ENCODE assay signal across 12 cellular contexts in genomic region chr6:106082735-106083398, GRCh38. TPM values are rescaled to one million over a fixed set of nuclear protein-coding genes. Genes with fewer than 3 reads are reported as not detected.
DNase-seq lines count a peak whose midpoint lies in the region; ATAC-seq and TF ChIP-seq lines count a peak whose summit lies in the region.
"Had no signal": no experiment of that assay in that cellular context is flagged by ENCODE, and none has a peak within 500 bp of the region (broad histone marks: within the 10 kb centered on the region; RNA-seq: fewer than 3 reads in every experiment).

No MANE protein-coding gene starts in this region.

- in situ Hi-C loops in GM13976 (cut with MboI; ENCODE audit: low sequenced_read_pairs, unreplicated experiment): loop anchor here (25.0 kb wide), 1 partner anchor 596 kb away; no protein-coding TSS in a partner anchor

- peak overlapping the region; percentile 66 for H3K27ac ChIP-seq in smooth muscle cell (ENCODE audit: low read depth)

- no peaks in the 10 kb centered on the region for H4K20me1 ChIP-seq in smooth muscle cell (ENCODE audit: low read depth)

- 40% methylated on average over 6 of the region's 6 CpGs for WGBS in smooth muscle cell (ENCODE audit: low lambda C conversion rate)

- H3K9me3 ChIP-seq in smooth muscle cell (replicated peaks; ENCODE audit: low read depth): no peaks in the 10 kb centered on the region

- H3K27me3 Mint-ChIP-seq in activated CD8-positive, alpha-beta T cell treated with anti-CD3 and anti-CD28 coated beads for 36 hours: peaks cover 30% of the 10 kb centered on the region
- H3K27me3 Mint-ChIP-seq in activated CD8-positive, alpha-beta T cell treated with anti-CD3 and anti-CD28 coated beads, Interleukin-2, amount 10 ng/mL, durations not matched to agents 7 days and 5 days (ENCODE audit: low read depth): peaks cover 25% of the 10 kb centered on the region
- H3K27me3 Mint-ChIP-seq in effector memory CD8-positive, alpha-beta T cell: no peaks in the 10 kb centered on the region

- peaks cover 15% of the 10 kb centered on the region for H3F3A ChIP-seq in smooth muscle cell (ENCODE audit: low read depth)

- H3K27me3 ChIP-seq in smooth muscle cell (ENCODE audit: low read depth): peaks cover 18% of the 10 kb centered on the region

- peak overlapping the region; percentile 57 for H3K9ac ChIP-seq in smooth muscle cell (ENCODE audit: low read depth)

- H3K36me3 ChIP-seq in smooth muscle cell (ENCODE audit: low read depth): no peaks in the 10 kb centered on the region

- H3K4me2 ChIP-seq in smooth muscle cell: peak overlapping the region; percentile 98

- ATAC-seq in activated CD8-positive, alpha-beta T cell treated with anti-CD3 and anti-CD28 coated beads for 36 hours: peak; percentile 23
- no peak for ATAC-seq in activated CD8-positive, alpha-beta T cell treated with anti-CD3 and anti-CD28 coated beads, Interleukin-2, amount 10 ng/mL, durations not matched to agents 7 days and 5 days
- ATAC-seq in effector memory CD8-positive, alpha-beta T cell (replicated peaks): no peak

- H3K4me1 Mint-ChIP-seq in activated CD8-positive, alpha-beta T cell treated with anti-CD3 and anti-CD28 coated beads for 36 hours (ENCODE audit: low read depth): peaks cover 41% of the 10 kb centered on the region
- peaks cover 47% of the 10 kb centered on the region for H3K4me1 Mint-ChIP-seq in activated CD8-positive, alpha-beta T cell treated with anti-CD3 and anti-CD28 coated beads, Interleukin-2, amount 10 ng/mL, durations not matched to agents 7 days and 5 days (ENCODE audit: low read depth)
- H3K4me1 Mint-ChIP-seq in effector memory CD8-positive, alpha-beta T cell (ENCODE audit: low read depth in 2 of 2): peaks cover 42% of the 10 kb centered on the region in 2 donors

- no peak overlapping the region for H2AFZ ChIP-seq in smooth muscle cell (ENCODE audit: low read depth)

- no peak for DNase-seq in activated CD8-positive, alpha-beta T cell treated with anti-CD3 and anti-CD28 coated beads for 36 hours
- no peak for DNase-seq in activated CD8-positive, alpha-beta T cell treated with anti-CD3 and anti-CD28 coated beads, Interleukin-2, amount 10 ng/mL, durations not matched to agents 7 days and 5 days
- DNase-seq in RKO (ENCODE audit: low spot score) (peak; percentile 81), smooth muscle cell (lab: John Stamatoyannopoulos, UW; ENCODE audit: unreplicated experiment) (no peak), cortex of kidney (lab: John Stamatoyannopoulos, UW) (no peak), GM13976 (ENCODE audit: low spot score) (no peak), cerebellar cortex (ENCODE audit: low spot score) (no peak)
- no peak for DNase-seq in effector memory CD8-positive, alpha-beta T cell
- DNase-seq: activated B cell treated with CpG ODN at 0.5 μM for 24 hours, NCI-H2029 had no signal

- peaks cover 9% of the 10 kb centered on the region for H3K79me2 ChIP-seq in smooth muscle cell (ENCODE audit: low read depth)

- CTCF ChIA-PET in activated CD8-positive, alpha-beta T cell treated with anti-CD3 and anti-CD28 coated beads for 36 hours (lab: Charles Lee): interaction anchor here (1.1 to 2.5 kb wide), 3 partner anchors 26 to 140 kb away, joined by 3 to 15 read pairs (median 4); no protein-coding TSS in a partner anchor
- CTCF ChIA-PET in activated CD8-positive, alpha-beta T cell treated with anti-CD3 and anti-CD28 coated beads, Interleukin-2, amount 10 ng/mL, durations not matched to agents 7 days and 5 days (lab: Charles Lee): interaction anchor here (0.7 to 3.1 kb wide), 10 partner anchors 9 to 651 kb away, joined by 3 to 13 read pairs (median 3); no protein-coding TSS in a partner anchor

- no peak overlapping the region for H3K4me3 Mint-ChIP-seq in activated CD8-positive, alpha-beta T cell treated with anti-CD3 and anti-CD28 coated beads for 36 hours
- H3K4me3 Mint-ChIP-seq in activated CD8-positive, alpha-beta T cell treated with anti-CD3 and anti-CD28 coated beads, Interleukin-2, amount 10 ng/mL, durations not matched to agents 7 days and 5 days: no peak overlapping the region
- H3K4me3 Mint-ChIP-seq in effector memory CD8-positive, alpha-beta T cell: peak overlapping the region in 1 of 2 donors; percentile 96
- H3K4me3 Mint-ChIP-seq: activated B cell treated with CpG ODN at 0.5 μM for 24 hours, B cell, brain had no signal

- H3K4me3 ChIP-seq in smooth muscle cell: no peak overlapping the region

- peaks cover 3% of the 10 kb centered on the region for H3K36me3 Mint-ChIP-seq in activated CD8-positive, alpha-beta T cell treated with anti-CD3 and anti-CD28 coated beads for 36 hours (ENCODE audit: low read depth)
- H3K36me3 Mint-ChIP-seq in activated CD8-positive, alpha-beta T cell treated with anti-CD3 and anti-CD28 coated beads, Interleukin-2, amount 10 ng/mL, durations not matched to agents 7 days and 5 days (ENCODE audit: low read depth): peaks cover 5% of the 10 kb centered on the region
- H3K36me3 Mint-ChIP-seq in effector memory CD8-positive, alpha-beta T cell (ENCODE audit: insufficient read depth): peaks cover 6% of the 10 kb centered on the region
- H3K36me3 Mint-ChIP-seq: brain had no signal

- POLR2A ChIA-PET in activated CD8-positive, alpha-beta T cell treated with anti-CD3 and anti-CD28 coated beads for 36 hours (lab: Charles Lee): interaction anchor here (1.0 to 1.4 kb wide), 5 partner anchors 13 to 191 kb away, joined by 3 to 6 read pairs (median 3); no protein-coding TSS in a partner anchor
- POLR2A ChIA-PET in activated CD8-positive, alpha-beta T cell treated with anti-CD3 and anti-CD28 coated beads, Interleukin-2, amount 10 ng/mL, durations not matched to agents 7 days and 5 days (lab: Charles Lee): interaction anchor here (1.0 to 1.2 kb wide), 2 partner anchors 10 to 91 kb away, joined by 3 read pairs; no protein-coding TSS in a partner anchor

- no peaks in the 10 kb centered on the region for H3K9me3 Mint-ChIP-seq in activated CD8-positive, alpha-beta T cell treated with anti-CD3 and anti-CD28 coated beads for 36 hours
- no peaks in the 10 kb centered on the region for H3K9me3 Mint-ChIP-seq in activated CD8-positive, alpha-beta T cell treated with anti-CD3 and anti-CD28 coated beads, Interleukin-2, amount 10 ng/mL, durations not matched to agents 7 days and 5 days (ENCODE audit: insufficient read depth)
- H3K9me3 Mint-ChIP-seq in effector memory CD8-positive, alpha-beta T cell: no peaks in the 10 kb centered on the region
- H3K9me3 Mint-ChIP-seq: activated B cell treated with CpG ODN at 0.5 μM for 24 hours had no signal

- no peak for TF ChIP-seq CTCF in activated CD8-positive, alpha-beta T cell treated with anti-CD3 and anti-CD28 coated beads for 36 hours (IDR thresholded peaks at IDR 0.05)
- TF ChIP-seq CTCF in smooth muscle cell (IDR thresholded peaks at IDR 0.05; ENCODE audit: borderline replicate concordance, insufficient read depth, poor library complexity, severe bottlenecking) (no peak), GM13976 (IDR thresholded peaks at IDR 0.05; ENCODE audit: borderline replicate concordance, control extremely low read depth, extremely low read depth, insufficient read depth, missing control alignments) (no peak)

- intact Hi-C loops in activated CD8-positive, alpha-beta T cell treated with anti-CD3 and anti-CD28 coated beads for 36 hours (cut with micrococcal nuclease): no loop called here

- H3K4me1 ChIP-seq in smooth muscle cell (ENCODE audit: low read depth): peaks cover 51% of the 10 kb centered on the region

- peak overlapping the region; percentile 14 for H3K27ac Mint-ChIP-seq in activated CD8-positive, alpha-beta T cell treated with anti-CD3 and anti-CD28 coated beads for 36 hours
- H3K27ac Mint-ChIP-seq in activated CD8-positive, alpha-beta T cell treated with anti-CD3 and anti-CD28 coated beads, Interleukin-2, amount 10 ng/mL, durations not matched to agents 7 days and 5 days: no peak overlapping the region
- H3K27ac Mint-ChIP-seq in effector memory CD8-positive, alpha-beta T cell: peak overlapping the region; percentile 69 to 80
- H3K27ac Mint-ChIP-seq: activated B cell treated with CpG ODN at 0.5 μM for 24 hours, B cell had no signal

RNA-seq across cellular contexts. Expression of gene PRDM1, which starts 3.3 kb away (rescaled TPM):
- 10 to 100 TPM; 24.6 to 24.7 TPM for total RNA-seq in activated CD8-positive, alpha-beta T cell treated with anti-CD3 and anti-CD28 coated beads for 36 hours
- 10 to 100 TPM; 14.4 to 14.7 TPM for total RNA-seq in activated CD8-positive, alpha-beta T cell treated with anti-CD3 and anti-CD28 coated beads, Interleukin-2, amount 10 ng/mL, durations not matched to agents 7 days and 5 days
- total RNA-seq in smooth muscle cell: 15.6 and 16.1 TPM in 2 replicates
- 13.3 and 15.1 TPM in 2 replicates for polyA plus RNA-seq in smooth muscle cell
